In genomic region chr15:66293085-66293418, GRCh38 we compare ENCODE assay signal across 8 cellular contexts. TPM values are rescaled to one million over a fixed set of nuclear protein-coding genes. Genes with fewer than 3 reads are reported as not detected.
A peak's percentile ranks its signal among the peaks of the same experiment; 100 is the strongest.
DNase-seq lines count a peak whose midpoint lies in the region; ATAC-seq lines count a peak whose summit lies in the region.

No MANE protein-coding gene starts in this region.

- peak overlapping the region; percentile 97 for H3K27ac Mint-ChIP-seq in activated T-helper 17 cell treated with anti-CD3 and anti-CD28 coated beads, Interleukin-2, amount 50 U/mL, for 72 hours
- H3K27ac Mint-ChIP-seq in stimulated activated effector memory CD8-positive, alpha-beta T cell treated with anti-CD3 and anti-CD28 coated beads, Interleukin-12 subunit alpha, Interleukin-12 subunit beta, amount 100 ng/mL, for 72 hours, result peak overlapping the region; percentile 96

- no peaks in the 10 kb centered on the region for H3K27me3 Mint-ChIP-seq in activated T-helper 17 cell treated with anti-CD3 and anti-CD28 coated beads, Interleukin-2, amount 50 U/mL, for 72 hours

- no peaks in the 10 kb centered on the region for H3K27me3 ChIP-seq in iPS DF 6.9 (ENCODE audit: control insufficient read depth, insufficient read depth, low read length)

- H3K36me3 Mint-ChIP-seq in activated T-helper 17 cell treated with anti-CD3 and anti-CD28 coated beads, Interleukin-2, amount 50 U/mL, for 72 hours (ENCODE audit: low read depth), result peaks cover 13% of the 10 kb centered on the region
- H3K36me3 Mint-ChIP-seq in stimulated activated effector memory CD8-positive, alpha-beta T cell treated with anti-CD3 and anti-CD28 coated beads, Interleukin-12 subunit alpha, Interleukin-12 subunit beta, amount 100 ng/mL, for 72 hours, result peaks cover 34% of the 10 kb centered on the region

- no peaks in the 10 kb centered on the region for H3K36me3 ChIP-seq in iPS DF 6.9 (ENCODE audit: control insufficient read depth, insufficient read depth, low read length)

- peak overlapping the region; percentile 62; the same call in 1 of the 2 replicates for H3K4me3 ChIP-seq in iPS DF 6.9 (ENCODE audit: low read length)

- H3K27ac ChIP-seq in iPS DF 6.9 (ENCODE audit: low read length), result no peak overlapping the region

- no peaks in the 10 kb centered on the region for H3K9me3 ChIP-seq in iPS DF 6.9 (ENCODE audit: control insufficient read depth, insufficient read depth, low read length)

- peak overlapping the region; percentile 92 for H3K4me3 Mint-ChIP-seq in activated T-helper 17 cell treated with anti-CD3 and anti-CD28 coated beads, Interleukin-2, amount 50 U/mL, for 72 hours
- peak overlapping the region; percentile 77 for H3K4me3 Mint-ChIP-seq in stimulated activated effector memory CD8-positive, alpha-beta T cell treated with anti-CD3 and anti-CD28 coated beads, Interleukin-12 subunit alpha, Interleukin-12 subunit beta, amount 100 ng/mL, for 72 hours

- WGBS in iPS DF 6.9 (ENCODE audit: insufficient coverage, insufficient read length), result no CpG with 5 or more reads among the region's 13 CpGs

- H3K9me3 Mint-ChIP-seq in activated T-helper 17 cell treated with anti-CD3 and anti-CD28 coated beads, Interleukin-2, amount 50 U/mL, for 72 hours, result no peaks in the 10 kb centered on the region
- no peaks in the 10 kb centered on the region for H3K9me3 Mint-ChIP-seq in stimulated activated effector memory CD8-positive, alpha-beta T cell treated with anti-CD3 and anti-CD28 coated beads, Interleukin-12 subunit alpha, Interleukin-12 subunit beta, amount 100 ng/mL, for 72 hours

- peaks cover 5% of the 10 kb centered on the region; the same call in 1 of the 2 replicates for H3K4me1 ChIP-seq in iPS DF 6.9 (ENCODE audit: control insufficient read depth, insufficient read depth, low read length)

- peaks cover 25% of the 10 kb centered on the region for H3K4me1 Mint-ChIP-seq in activated T-helper 17 cell treated with anti-CD3 and anti-CD28 coated beads, Interleukin-2, amount 50 U/mL, for 72 hours
- H3K4me1 Mint-ChIP-seq in stimulated activated effector memory CD8-positive, alpha-beta T cell treated with anti-CD3 and anti-CD28 coated beads, Interleukin-12 subunit alpha, Interleukin-12 subunit beta, amount 100 ng/mL, for 72 hours, result peaks cover 33% of the 10 kb centered on the region

- DNase-seq in DMS79 treated with DMSO at 0.1 percent for 48 hours (lab: John Stamatoyannopoulos, UW), result peak; percentile 13
- no peak for DNase-seq in DMS79 (lab: John Stamatoyannopoulos, UW)
- no peak for DNase-seq in iPS DF 6.9 (ENCODE audit: low read depth, low spot score)
- DNase-seq in stimulated activated effector memory CD8-positive, alpha-beta T cell treated with anti-CD3 and anti-CD28 coated beads, Interleukin-12 subunit alpha, Interleukin-12 subunit beta, amount 100 ng/mL, for 72 hours (ENCODE audit: low spot score in 2 of 2), result no peak
- no peak for DNase-seq in globus pallidus (ENCODE audit: low spot score)
- DNase-seq in dedifferentiated amniotic fluid mesenchymal stem cell (ENCODE audit: extremely low spot score), result no peak
- no peak for DNase-seq in stimulated activated CD4-positive, alpha-beta T cell treated with anti-CD3 and anti-CD28 coated beads, Interleukin-15, amount 100 ng/mL, for 24 hours

- no peak for ATAC-seq in activated T-helper 17 cell treated with anti-CD3 and anti-CD28 coated beads, Interleukin-2, amount 50 U/mL, for 72 hours (replicated peaks)
- ATAC-seq in stimulated activated effector memory CD8-positive, alpha-beta T cell treated with anti-CD3 and anti-CD28 coated beads, Interleukin-12 subunit alpha, Interleukin-12 subunit beta, amount 100 ng/mL, for 72 hours, result no peak

RNA-seq across cellular contexts. Expression of gene DIS3L, which starts 0.3 kb away (rescaled TPM):
- 10 to 100 TPM; 14.6 to 34.4 TPM for total RNA-seq in activated T-helper 17 cell treated with anti-CD3 and anti-CD28 coated beads, Interleukin-2, amount 50 U/mL, for 72 hours

RNA-seq across cellular contexts. Expression of gene MEGF11, which starts 39.5 kb away (rescaled TPM):
- total RNA-seq in activated T-helper 17 cell treated with anti-CD3 and anti-CD28 coated beads, Interleukin-2, amount 50 U/mL, for 72 hours, result not detected
